27 cellular contexts compared by ENCODE assay signal in the genomic region with DNA sequence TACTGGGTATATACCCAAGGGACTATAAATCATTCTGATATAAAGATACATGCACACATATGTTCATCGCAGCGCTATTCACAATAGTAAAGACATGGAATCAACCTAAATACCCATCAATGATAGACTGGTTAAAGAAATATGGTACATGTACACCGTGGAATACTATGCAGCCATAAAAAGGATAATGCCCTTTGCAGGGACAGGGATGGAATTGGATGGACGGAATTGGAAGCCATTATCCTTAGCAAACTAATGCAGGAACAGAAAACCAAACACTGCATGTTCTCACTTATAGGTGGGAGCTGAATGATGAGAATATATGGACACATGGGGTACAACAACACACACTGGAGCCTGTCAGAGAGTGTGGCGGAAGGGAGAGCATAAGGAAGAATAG.
"Had no signal": no experiment of that assay in that cellular context is flagged by ENCODE, and none has a peak within 500 bp of the region (broad histone marks: within the 10 kb centered on the region; RNA-seq: fewer than 3 reads in every experiment).

No MANE protein-coding gene starts in this region.

- H3K4me3 ChIP-seq: stomach, suprapubic skin, testis, thoracic aorta, thyroid gland, tibial artery, tibial nerve, transverse colon, upper lobe of left lung, upper lobe of right lung, uterus, vagina had no signal

- H3K36me3 ChIP-seq: stomach, suprapubic skin, thoracic aorta, thyroid gland, tibial artery, tibial nerve, transverse colon, upper lobe of left lung, upper lobe of right lung, uterus, vagina had no signal

- H3K4me1 ChIP-seq: stomach, suprapubic skin, testis, thyroid gland, tibial artery, tibial nerve, transverse colon, upper lobe of left lung, upper lobe of right lung, uterus, vagina had no signal

- H3K27me3 ChIP-seq: stomach, suprapubic skin, testis, thyroid gland, tibial artery, tibial nerve, transverse colon, upper lobe of left lung, upper lobe of right lung, uterus, vagina had no signal

- FAIRE-seq: urothelium cell line had no signal

- DNase-seq: stimulated activated CD4-positive, alpha-beta T cell treated with anti-CD3 and anti-CD28 coated beads, Interleukin-2, amount 100 ng/mL, for 48 hours; stimulated activated CD4-positive, alpha-beta T cell treated with anti-CD3 and anti-CD28 coated beads, Interleukin-4, amount 100 ng/mL, for 1 hour; stimulated activated CD4-positive, alpha-beta T cell treated with anti-CD3 and anti-CD28 coated beads, Interleukin-4, amount 100 ng/mL, for 24 hours; stimulated activated CD4-positive, alpha-beta T cell treated with anti-CD3 and anti-CD28 coated beads, Interleukin-4, amount 100 ng/mL, for 4 hours; stimulated activated CD8-positive, alpha-beta memory T cell treated with anti-CD3 and anti-CD28 coated beads, Interleukin-4, amount 100 ng/mL, for 48 hours; stimulated activated naive B cell treated with anti-CD40 and anti-IgM and Interleukin-4, amounts not matched to agents 10 μg/mL and 1 μg/mL and 100 μg/mL, for 72 hours; stimulated activated naive CD4-positive, alpha-beta T cell; stimulated activated naive CD4-positive, alpha-beta T cell treated with Interleukin-2 at 50 U/mL for 16 hours; stimulated activated naive CD8-positive, alpha-beta T cell treated with anti-CD3 and anti-CD28 coated beads, Interleukin-15, amount 100 ng/mL, for 72 hours; stimulated activated naive CD8-positive, alpha-beta T cell treated with anti-CD3 and anti-CD28 coated beads, Interleukin-15, Interleukin-2, amounts not matched to agents 100 U/mL and 50 U/mL, for 24 hours; stomach; substantia nigra; testis; thyroid gland; tibial artery; transverse colon; trophoblast cell; upper lobe of left lung; upper lobe of right lung; uterus had no signal

- ATAC-seq: stimulated activated effector memory CD8-positive, alpha-beta T cell treated with anti-CD3 and anti-CD28 coated beads, Interleukin-12 subunit alpha, Interleukin-12 subunit beta, amount 100 ng/mL, for 72 hours; stimulated activated memory B cell treated with anti-CD40 and anti-IgM and Interleukin-4, amounts not matched to agents 10 μg/mL and 1 μg/mL and 100 μg/mL, for 72 hours; stimulated activated naive B cell treated with anti-CD40 and anti-IgM and Interleukin-4, amounts not matched to agents 10 μg/mL and 1 μg/mL and 100 μg/mL, for 72 hours; stimulated activated naive CD8-positive, alpha-beta T cell treated with anti-CD3 and anti-CD28 coated beads, Interleukin-15, amount 100 ng/mL, for 72 hours; stimulated activated naive CD8-positive, alpha-beta T cell treated with anti-CD3 and anti-CD28 coated beads, Interleukin-15, Interleukin-2, amounts not matched to agents 100 U/mL and 50 U/mL, for 24 hours; upper lobe of right lung had no signal

- H3K9me3 ChIP-seq: stomach, suprapubic skin, testis, thoracic aorta, thyroid gland, tibial artery, transverse colon, upper lobe of left lung, upper lobe of right lung, uterus, vagina had no signal

- H3K27ac ChIP-seq: stomach, suprapubic skin, testis, thoracic aorta, thyroid gland, tibial artery, tibial nerve, transverse colon, upper lobe of left lung, upper lobe of right lung, uterus, vagina had no signal
